ENCODE assay signal across 17 cellular contexts in genomic region chr4:174047363-174047762, GRCh38.
"Had no signal": no experiment of that assay in that cellular context is flagged by ENCODE, and none has a peak within 500 bp of the region (broad histone marks: within the 10 kb centered on the region; RNA-seq: fewer than 3 reads in every experiment).

No MANE protein-coding gene starts in this region.

- H3K27me3 ChIP-seq: breast epithelium, esophagus muscularis mucosa, right lobe of liver, tibial artery, vagina had no signal

- FAIRE-seq: endometrium had no signal

- H3K4me1 ChIP-seq: breast epithelium, esophagus muscularis mucosa, prostate gland, right lobe of liver, tibial artery, vagina had no signal

- H3K27ac ChIP-seq: breast epithelium, esophagus muscularis mucosa, left ventricle myocardium inferior, prostate gland, right lobe of liver, tibial artery, vagina had no signal

- DNase-seq: activated CD4-positive, alpha-beta memory T cell treated with anti-CD3 and anti-CD28 coated beads for 36 hours; activated gamma-delta T cell; activated T-cell treated with anti-CD3 and anti-CD28 coated beads, Interleukin-2, amount 50 U/mL, for 48 hours; anterior cingulate cortex; foreskin fibroblast; islet precursor cell; left ventricle myocardium inferior; mesendoderm; right lobe of liver; stimulated activated CD4-positive, alpha-beta T cell treated with anti-CD3 and anti-CD28 coated beads, Interleukin-1b, Interleukin-23, amount 100 ng/mL, for 48 hours; tibial artery had no signal

- ATAC-seq: right lobe of liver; stimulated activated memory B cell treated with anti-CD40 and anti-IgM and Interleukin-4, amounts not matched to agents 10 μg/mL and 1 μg/mL and 100 μg/mL, for 72 hours had no signal

- H3K4me3 ChIP-seq: breast epithelium, esophagus muscularis mucosa, left ventricle myocardium inferior, prostate gland, right lobe of liver, tibial artery, vagina had no signal

- H3K9me3 ChIP-seq: breast epithelium, esophagus muscularis mucosa, prostate gland, right lobe of liver, tibial artery, vagina had no signal

- H3K36me3 ChIP-seq: breast epithelium, esophagus muscularis mucosa, left ventricle myocardium inferior, prostate gland, right lobe of liver, tibial artery, vagina had no signal
